Comparison of ENCODE assay signal across 12 cellular contexts in genomic region chr20:37397076-37397953, GRCh38. TPM values are rescaled to one million over a fixed set of nuclear protein-coding genes. Genes with fewer than 3 reads are reported as not detected.
DNase-seq lines count a peak whose midpoint lies in the region; ATAC-seq and TF ChIP-seq lines count a peak whose summit lies in the region.
"Had no signal": no experiment of that assay in that cellular context is flagged by ENCODE, and none has a peak within 500 bp of the region (broad histone marks: within the 10 kb centered on the region; RNA-seq: fewer than 3 reads in every experiment).

No MANE protein-coding gene starts in this region.

- H4K8ac ChIP-seq in H9 (replicated peaks; ENCODE audit: insufficient read length, low read depth, low read length) = no peak overlapping the region

- H3K36me3 Mint-ChIP-seq in H9 (ENCODE audit: insufficient read depth in 1 of 3, low read depth in 3 of 3) = peaks cover 0 to 41% (median 37%) of the 10 kb centered on the region in 3 experiments; a peak in 6 of 7 replicates
- no peaks in the 10 kb centered on the region for H3K36me3 Mint-ChIP-seq in glutamatergic neuron (ENCODE audit: unreplicated experiment)

- H4K91ac ChIP-seq in H9 (ENCODE audit: insufficient read length, low read depth, low read length) = no peak overlapping the region

- H4K20me1 ChIP-seq in H9 (ENCODE audit: control insufficient read depth, insufficient read depth, insufficient read length) = no peaks in the 10 kb centered on the region

- no peaks in the 10 kb centered on the region for H3K9me3 ChIP-seq in H9 (ENCODE audit: control insufficient read depth, low read depth, low read length)

- H3K23ac ChIP-seq in H9 (ENCODE audit: insufficient read length, low read depth, low read length) = no peak overlapping the region

- no peak overlapping the region for H2BK5ac ChIP-seq in H9 (ENCODE audit: insufficient read length, low read length)

- H3K4me3 Mint-ChIP-seq in H9 = peak overlapping the region; percentile 49 to 71
- peak overlapping the region; percentile 80 for H3K4me3 Mint-ChIP-seq in glutamatergic neuron (ENCODE audit: unreplicated experiment)
- H3K4me3 Mint-ChIP-seq: activated T-cell treated with anti-CD3 and anti-CD28 coated beads, Interleukin-2, amount 50 U/mL, for 4 hours had no signal

- H2BK12ac ChIP-seq in H9 (ENCODE audit: insufficient read length, low read depth, low read length) = no peak overlapping the region

- no peaks in the 10 kb centered on the region for H3K79me2 ChIP-seq in H9 (ENCODE audit: insufficient read depth, low read length)

- H3K9ac ChIP-seq in H9 (ENCODE audit: extremely low read depth, insufficient read length, low read length) = no peak overlapping the region

- no peak overlapping the region for H3K56ac ChIP-seq in H9 (ENCODE audit: insufficient read length, low read depth, low read length)

- H3K23me2 ChIP-seq in H9 (ENCODE audit: insufficient read length, low read depth, low read length, poor library complexity, severe bottlenecking) = no peaks in the 10 kb centered on the region

- no peak overlapping the region for H2BK15ac ChIP-seq in H9 (ENCODE audit: low read depth, low read length)

- H3K27ac Mint-ChIP-seq in H9 (peak overlapping the region; percentile 97 to 99 (median 98)), glutamatergic neuron (ENCODE audit: unreplicated experiment) (peak overlapping the region; percentile 100)

- no peak overlapping the region for H3T11ph ChIP-seq in H9 (ENCODE audit: low read length)

- peak overlapping the region; percentile 55 for H3K18ac ChIP-seq in H9 (ENCODE audit: insufficient read length, low read depth, low read length)

- POLR2A ChIA-PET in RWPE1 (lab: Yijun Ruan, JAX; ENCODE audit: low non-redundant PET) = interaction anchor here (1.0 kb wide), 1 partner anchor 112 kb away, joined by 4 read pairs; no protein-coding TSS in a partner anchor

- no peaks in the 10 kb centered on the region for H3K9me3 Mint-ChIP-seq in H9
- H3K9me3 Mint-ChIP-seq in glutamatergic neuron (ENCODE audit: unreplicated experiment) = peaks cover 8% of the 10 kb centered on the region
- H3K9me3 Mint-ChIP-seq: activated T-cell treated with anti-CD3 and anti-CD28 coated beads, Interleukin-2, amount 50 U/mL, for 4 hours had no signal

- H3K79me1 ChIP-seq in H9 (ENCODE audit: insufficient read depth, low read depth, low read length, poor library complexity, severe bottlenecking) = no peaks in the 10 kb centered on the region

- DNase-seq in 8988T = peak; percentile 34
- no peak for DNase-seq in H9
- no peak for DNase-seq in RWPE1 (ENCODE audit: low spot score)
- DNase-seq in glutamatergic neuron = peak; percentile 45
- DNase-seq in SIG-M5 (lab: John Stamatoyannopoulos, UW) = no peak
- no peak for DNase-seq in NCI-H1436 (lab: John Stamatoyannopoulos, UW)
- DNase-seq: activated T-cell treated with anti-CD3 and anti-CD28 coated beads, Interleukin-2, amount 50 U/mL, for 4 hours; NCI-H446 had no signal

- no CpG with 5 or more reads among the region's 24 CpGs for WGBS in H9 (ENCODE audit: extremely low coverage, insufficient read length, low lambda C conversion rate)

- H3K4me1 Mint-ChIP-seq in H9 = peaks cover 20 to 33% of the 10 kb centered on the region in 2 experiments
- peaks cover 20% of the 10 kb centered on the region for H3K4me1 Mint-ChIP-seq in glutamatergic neuron (ENCODE audit: low read depth, unreplicated experiment)

- H2BK20ac ChIP-seq in H9 (ENCODE audit: low read depth, low read length, poor library complexity, severe bottlenecking) = no peak overlapping the region

- no peaks in the 10 kb centered on the region; the same call in 1 of the 2 replicates for H3K27me3 Mint-ChIP-seq in H9 (ENCODE audit: low read depth)
- H3K27me3 Mint-ChIP-seq in glutamatergic neuron (ENCODE audit: unreplicated experiment) = peaks cover 15% of the 10 kb centered on the region

- peak overlapping the region; percentile 41 for H3K14ac ChIP-seq in H9 (ENCODE audit: insufficient read depth, low read length)

- ATAC-seq in GM21786 (IDR thresholded peaks at IDR 0.05; ENCODE audit: unreplicated experiment) = no peak
- no peak for ATAC-seq in SK-N-SH treated with all-trans-retinoic acid at 6 μM for 48 hours
- ATAC-seq: activated CD4-positive, CD25-positive, alpha-beta regulatory T cell treated with anti-CD3 and anti-CD28 coated beads, Interleukin-2, amount 50 U/mL, for 24 hours; activated T-cell treated with anti-CD3 and anti-CD28 coated beads, Interleukin-2, amount 50 U/mL, for 4 hours had no signal

- no peak for TF ChIP-seq CTCF in H9 (conservative IDR thresholded peaks at IDR 0.05)
- no peak for TF ChIP-seq CTCF in RWPE1 (conservative IDR thresholded peaks at IDR 0.05; ENCODE audit: low read depth)
- no peak for TF ChIP-seq CTCF in glutamatergic neuron (IDR thresholded peaks at IDR 0.05; ENCODE audit: partially characterized antibody, unreplicated experiment)

- no peak overlapping the region for H2BK120ac ChIP-seq in H9 (ENCODE audit: low read depth, low read length, poor library complexity, severe bottlenecking)

- no peak overlapping the region for H3K27ac ChIP-seq in H9 (ENCODE audit: insufficient read length, low read depth, low read length)
- peak overlapping the region; percentile 68 for H3K27ac ChIP-seq in RWPE1

- H3K4me1 ChIP-seq in H9 (ENCODE audit: insufficient read depth, low read length) = no peaks in the 10 kb centered on the region; the same call in 1 of the 2 replicates

- H4K5ac ChIP-seq in H9 (ENCODE audit: insufficient read length, low read depth, low read length) = no peak overlapping the region

- no peak overlapping the region for H3K4ac ChIP-seq in H9 (ENCODE audit: low read depth, low read length)

- H2AK5ac ChIP-seq in H9 (ENCODE audit: insufficient read length, low read length) = no peak overlapping the region

- CTCF ChIA-PET in RWPE1 (lab: Yijun Ruan, JAX) = interaction anchor here (0.6 to 1.7 kb wide), 6 partner anchors 12 to 195 kb away, joined by 3 to 10 read pairs (median 3); no protein-coding TSS in a partner anchor

- no peaks in the 10 kb centered on the region for H3K27me3 ChIP-seq in H9 (ENCODE audit: insufficient read depth, low read length)

- peak overlapping the region; percentile 5 for H3K4me2 ChIP-seq in H9 (ENCODE audit: insufficient read depth, insufficient read length, low read length)
- H3K4me2 ChIP-seq: smooth muscle cell had no signal

- no peak overlapping the region for H2AFZ ChIP-seq in H9 (ENCODE audit: low read length)

TF ChIP-seq in SK-N-SH treated with all-trans-retinoic acid at 6 μM for 48 hours, 23 proteins besides CTCF, POLR2A, EP300 and RAD21 (continues in another document):
- TF ChIP-seq ZFP30 (CRISPR knock-in tag; IDR thresholded peaks at IDR 0.05) (no peak), ARNTL (CRISPR knock-in tag; IDR thresholded peaks at IDR 0.05; ENCODE audit: borderline replicate concordance, low read depth) (no peak), ZNF70 (CRISPR knock-in tag; IDR thresholded peaks at IDR 0.05) (no peak), CREB5 (CRISPR knock-in tag; IDR thresholded peaks at IDR 0.05; ENCODE audit: low read depth) (no peak), SNAI2 (CRISPR knock-in tag; IDR thresholded peaks at IDR 0.05) (no peak), ZFP3 (CRISPR knock-in tag; IDR thresholded peaks at IDR 0.05) (no peak), BACH2 (CRISPR knock-in tag; IDR thresholded peaks at IDR 0.05; ENCODE audit: borderline replicate concordance) (no peak), ISL1 (CRISPR knock-in tag; IDR thresholded peaks at IDR 0.05) (no peak), CSDC2 (CRISPR knock-in tag; IDR thresholded peaks at IDR 0.05) (no peak), POU6F1 (CRISPR knock-in tag; IDR thresholded peaks at IDR 0.05; ENCODE audit: borderline replicate concordance, low read depth) (no peak), RARB (CRISPR knock-in tag; IDR thresholded peaks at IDR 0.05) (no peak), PATZ1 (CRISPR knock-in tag; IDR thresholded peaks at IDR 0.05; ENCODE audit: borderline replicate concordance) (no peak), PPARA (CRISPR knock-in tag; IDR thresholded peaks at IDR 0.05; ENCODE audit: borderline replicate concordance) (no peak)

RNA-seq across cellular contexts. Expression of gene SRC, which starts 51.4 kb away (rescaled TPM):
- 37.5 and 44.5 TPM in 2 replicates for total RNA-seq in H9 (2021)
- total RNA-seq in glutamatergic neuron (ENCODE audit: unreplicated experiment) = 39.2 TPM

Comparison
In these comparisons a context has a peak if more than half of its experiments do, and no peak if none do; other contexts are left out.
1. DNase-seq: peak in 8988T (single experiment) and glutamatergic neuron (single experiment); none in H9 (single experiment), RWPE1 (single experiment), SIG-M5 (single experiment) and NCI-H1436 (single experiment).